Comparison of ENCODE assay signal across 21 cellular contexts in genomic region chr5:40332945-40333344, GRCh38.
DNase-seq lines count a peak whose midpoint lies in the region; TF ChIP-seq lines count a peak whose summit lies in the region.
"Had no signal": no experiment of that assay in that cellular context is flagged by ENCODE, and none has a peak within 500 bp of the region (broad histone marks: within the 10 kb centered on the region; RNA-seq: fewer than 3 reads in every experiment).

No MANE protein-coding gene starts in this region.

- no peak overlapping the region for H2AFZ ChIP-seq in Loucy (ENCODE audit: low read length)

- H3K27ac ChIP-seq in thyroid gland, result no peak overlapping the region
- H3K27ac ChIP-seq: adrenal gland, coronary artery, tibial artery had no signal

- peaks cover 4% of the 10 kb centered on the region for H3K9me3 Mint-ChIP-seq in activated T-cell treated with anti-CD3 and anti-CD28 coated beads, Interleukin-2, amount 50 U/mL, for 24 hours

- no peak overlapping the region for H3K4me3 ChIP-seq in Loucy (ENCODE audit: low read length, poor library complexity, severe bottlenecking)
- no peak overlapping the region for H3K4me3 ChIP-seq in thyroid gland (replicated peaks in 1 of 3)
- H3K4me3 ChIP-seq: adrenal gland, coronary artery, heart left ventricle, tibial artery had no signal

- WGBS in thyroid gland, 2 donors, result 75 to 76% methylated on average over 1 of the region's 1 CpG

- no peaks in the 10 kb centered on the region for H3K36me3 Mint-ChIP-seq in activated T-cell treated with anti-CD3 and anti-CD28 coated beads, Interleukin-2, amount 50 U/mL, for 24 hours (ENCODE audit: low read depth)

- H3K4me2 ChIP-seq in Loucy (ENCODE audit: low read depth, low read length, poor library complexity, severe bottlenecking), result peak overlapping the region; percentile 55

- H3K9ac ChIP-seq in Loucy (ENCODE audit: low read depth, low read length, poor library complexity, severe bottlenecking), result no peak overlapping the region

- peaks cover 43% of the 10 kb centered on the region for H3K4me1 Mint-ChIP-seq in activated T-cell treated with anti-CD3 and anti-CD28 coated beads, Interleukin-2, amount 50 U/mL, for 24 hours (ENCODE audit: low read depth)

- H3K36me3 ChIP-seq in Loucy (ENCODE audit: insufficient read depth, low read length) (no peaks in the 10 kb centered on the region), thyroid gland (no peaks in the 10 kb centered on the region)
- H3K36me3 ChIP-seq: adrenal gland, BE2C, heart left ventricle, tibial artery had no signal

- intact Hi-C loops in thyroid gland (cut with DNase I), result no loop called here

- peaks cover 12% of the 10 kb centered on the region for H3K27me3 ChIP-seq in Loucy (ENCODE audit: insufficient read depth, low read length, poor library complexity, severe bottlenecking)
- no peaks in the 10 kb centered on the region for H3K27me3 ChIP-seq in thyroid gland
- H3K27me3 ChIP-seq: adrenal gland, BE2C, heart left ventricle, tibial artery had no signal

- no peaks in the 10 kb centered on the region for H3F3A ChIP-seq in Loucy (ENCODE audit: low read depth)

- H3K27ac Mint-ChIP-seq in activated T-cell treated with anti-CD3 and anti-CD28 coated beads, Interleukin-2, amount 50 U/mL, for 24 hours, result peak overlapping the region; percentile 71
- H3K27ac Mint-ChIP-seq: stimulated activated naive CD8-positive, alpha-beta T cell treated with anti-CD3 and anti-CD28 coated beads, Interleukin-15, Interleukin-2, amounts not matched to agents 100 ng/mL and 50 ng/mL, for 24 hours; T-cell had no signal

- DNase-seq in activated T-cell treated with anti-CD3 and anti-CD28 coated beads, Interleukin-2, amount 50 U/mL, for 24 hours, result no peak
- no peak for DNase-seq in activated T-cell treated with anti-CD3 and anti-CD28 coated beads, Interleukin-2, amount 50 U/mL, for 48 hours
- DNase-seq in dermis microvascular lymphatic vessel endothelial cell (ENCODE audit: low read depth in 2 of 2), result peak; percentile 5 to 58
- DNase-seq in pulmonary artery endothelial cell (ENCODE audit: low read depth, low spot score), result peak; percentile 24
- no peak for DNase-seq in C1 segment of cervical spinal cord (lab: John Stamatoyannopoulos, UW)
- DNase-seq in thyroid gland, result no peak
- no peak for DNase-seq in ureter (ENCODE audit: low spot score)
- DNase-seq: adrenal gland; BE2C; Caco-2; GOT3; heart left ventricle; NCI-H446; OCI-M1; SIG-M5; stimulated activated CD4-positive, alpha-beta T cell treated with anti-CD3 and anti-CD28 coated beads, Interleukin-4, amount 100 ng/mL, for 4 hours; T-cell; tibial artery had no signal

- no peaks in the 10 kb centered on the region for H3K27me3 Mint-ChIP-seq in activated T-cell treated with anti-CD3 and anti-CD28 coated beads, Interleukin-2, amount 50 U/mL, for 24 hours
- H3K27me3 Mint-ChIP-seq: stimulated activated naive CD8-positive, alpha-beta T cell treated with anti-CD3 and anti-CD28 coated beads, Interleukin-15, Interleukin-2, amounts not matched to agents 100 ng/mL and 50 ng/mL, for 24 hours; T-cell had no signal

- H3K79me2 ChIP-seq in Loucy (ENCODE audit: insufficient read depth, low read length), result no peaks in the 10 kb centered on the region

- H3K9me3 ChIP-seq in Loucy (ENCODE audit: insufficient read depth, low read depth, low read length), result no peaks in the 10 kb centered on the region
- H3K9me3 ChIP-seq in thyroid gland, result no peaks in the 10 kb centered on the region
- H3K9me3 ChIP-seq: adrenal gland, BE2C, Caco-2, tibial artery had no signal

- H3K4me3 Mint-ChIP-seq in activated T-cell treated with anti-CD3 and anti-CD28 coated beads, Interleukin-2, amount 50 U/mL, for 24 hours, result no peak overlapping the region
- H3K4me3 Mint-ChIP-seq: stimulated activated naive CD8-positive, alpha-beta T cell treated with anti-CD3 and anti-CD28 coated beads, Interleukin-15, Interleukin-2, amounts not matched to agents 100 ng/mL and 50 ng/mL, for 24 hours; T-cell had no signal

- H3K9me2 ChIP-seq in Loucy (replicated peaks; ENCODE audit: low read depth, low read length), result no peaks in the 10 kb centered on the region

- no peaks in the 10 kb centered on the region for H4K20me1 ChIP-seq in Loucy (ENCODE audit: insufficient read depth, low read length, poor library complexity, severe bottlenecking)

- TF ChIP-seq POLR2A in thyroid gland (IDR thresholded peaks at IDR 0.05), result no peak

- H3K4me1 ChIP-seq in Loucy (ENCODE audit: insufficient read depth, low read length, poor library complexity, severe bottlenecking), result peaks cover 9% of the 10 kb centered on the region
- no peaks in the 10 kb centered on the region for H3K4me1 ChIP-seq in thyroid gland
- H3K4me1 ChIP-seq: adrenal gland, BE2C, Caco-2, tibial artery had no signal

- TF ChIP-seq CTCF in Loucy (conservative IDR thresholded peaks at IDR 0.05; ENCODE audit: low read length) (no peak), thyroid gland (IDR thresholded peaks at IDR 0.05) (no peak)

Comparison
In these comparisons a context has a peak if more than half of its experiments do, and no peak if none do; other contexts are left out.
1. DNase-seq: peak in dermis microvascular lymphatic vessel endothelial cell (2 of 2) and pulmonary artery endothelial cell (single experiment); none in activated T-cell treated with anti-CD3 and anti-CD28 coated beads, Interleukin-2, amount 50 U/mL, for 24 hours (single experiment), activated T-cell treated with anti-CD3 and anti-CD28 coated beads, Interleukin-2, amount 50 U/mL, for 48 hours (0 of 2), C1 segment of cervical spinal cord (0 of 14), thyroid gland (0 of 2) and ureter (single experiment).